In the genomic region with DNA sequence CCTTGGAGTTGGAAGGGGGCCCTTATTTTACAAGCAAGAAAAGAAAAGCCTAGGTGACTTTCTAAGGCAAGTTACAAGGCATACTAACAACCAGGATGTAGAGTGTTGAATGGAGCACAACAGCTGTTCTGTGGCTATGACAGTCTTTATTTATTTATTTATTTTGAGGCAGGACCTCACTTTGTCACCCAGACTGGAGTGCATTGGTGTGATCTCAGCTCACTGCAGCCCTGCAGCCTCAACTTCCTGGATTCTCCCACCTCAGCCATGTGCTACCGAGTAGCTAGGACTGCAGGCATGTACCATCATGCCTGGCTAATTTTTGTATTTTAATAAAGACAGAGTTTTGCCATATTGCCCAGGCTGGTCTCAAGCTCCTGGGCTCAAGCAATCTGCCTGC, we compare ENCODE assay signal across 21 cellular contexts.
"Had no signal": no experiment of that assay in that cellular context is flagged by ENCODE, and none has a peak within 500 bp of the region (broad histone marks: within the 10 kb centered on the region; RNA-seq: fewer than 3 reads in every experiment).

No MANE protein-coding gene starts in this region.

- DNase-seq: activated CD4-positive, alpha-beta T cell treated with anti-CD3 and anti-CD28 coated beads, Interleukin-2, amount 10 ng/mL, durations not matched to agents 7 days and 5 days; activated CD4-positive, CD25-positive, alpha-beta regulatory T cell treated with anti-CD3 and anti-CD28 coated beads, Interleukin-2, amount 50 U/mL, for 72 hours; activated CD8-positive, alpha-beta memory T cell treated with anti-CD3 and anti-CD28 coated beads, Interleukin-2, amount 10 ng/mL, durations not matched to agents 7 days and 5 days; activated CD8-positive, alpha-beta T cell treated with anti-CD3 and anti-CD28 coated beads for 36 hours; activated gamma-delta T cell treated with Interleukin-2 at 50 U/mL for 16 hours; activated T-cell treated with anti-CD3 and anti-CD28 coated beads for 4 hours; anterior cingulate cortex; body of pancreas; caudate nucleus; effector CD8-positive, alpha-beta T cell; gastrocnemius medialis; hippocampal formation; left ventricle myocardium superior; midbrain; pancreas; right cardiac atrium; stimulated activated CD4-positive, alpha-beta T cell treated with anti-CD3 and anti-CD28 coated beads, Interleukin-12 subunit alpha, Interleukin-12 subunit beta, amount 100 ng/mL, for 4 hours; substantia nigra; tibial artery had no signal

- H3K4me3 ChIP-seq: body of pancreas, esophagus muscularis mucosa, gastrocnemius medialis, pancreas, tibial artery had no signal

- H3K9me3 ChIP-seq: body of pancreas, esophagus muscularis mucosa, gastrocnemius medialis, pancreas, tibial artery had no signal

- H3K4me1 ChIP-seq: body of pancreas, pancreas, tibial artery had no signal

- ATAC-seq: activated CD8-positive, alpha-beta memory T cell treated with anti-CD3 and anti-CD28 coated beads, Interleukin-2, amount 10 ng/mL, durations not matched to agents 7 days and 5 days; activated CD8-positive, alpha-beta T cell treated with anti-CD3 and anti-CD28 coated beads for 36 hours; body of pancreas; gastrocnemius medialis; left ventricle myocardium superior; pancreas; right cardiac atrium had no signal

- H3K27me3 ChIP-seq: body of pancreas, esophagus muscularis mucosa, gastrocnemius medialis, pancreas, tibial artery had no signal

- H3K27ac ChIP-seq: body of pancreas, esophagus muscularis mucosa, gastrocnemius medialis, pancreas, tibial artery, VCaP had no signal

- H3K36me3 ChIP-seq: esophagus muscularis mucosa, gastrocnemius medialis, pancreas, tibial artery had no signal
